In genomic region chr1:33335020-33335419, GRCh38 we compare ENCODE assay signal across 12 cellular contexts. TPM values are rescaled to one million over a fixed set of nuclear protein-coding genes. Genes with fewer than 3 reads are reported as not detected.
DNase-seq lines count a peak whose midpoint lies in the region; ATAC-seq and TF ChIP-seq lines count a peak whose summit lies in the region.
"Had no signal": no experiment of that assay in that cellular context is flagged by ENCODE, and none has a peak within 500 bp of the region (broad histone marks: within the 10 kb centered on the region; RNA-seq: fewer than 3 reads in every experiment).

No MANE protein-coding gene starts in this region.

- ATAC-seq in GM19395 (IDR thresholded peaks at IDR 0.05; ENCODE audit: unreplicated experiment) = no peak

- H3K9me3 Mint-ChIP-seq in nephron = no peaks in the 10 kb centered on the region

- peaks cover 54% of the 10 kb centered on the region for H3K36me3 ChIP-seq in A673 (ENCODE audit: insufficient read depth, low read length, poor library complexity, severe bottlenecking)

- TF ChIP-seq CTCF in A673 (conservative IDR thresholded peaks at IDR 0.05; ENCODE audit: low read depth, low read length) (no peak), NB4 (IDR thresholded peaks at IDR 0.05; ENCODE audit: low read depth, low read length) (no peak), choroid plexus epithelial cell (conservative IDR thresholded peaks at IDR 0.05; ENCODE audit: low read depth, low read length) (no peak), nephron (IDR thresholded peaks at IDR 0.05; ENCODE audit: unreplicated experiment in 3 of 3) (no peak)

- H3K27me3 ChIP-seq in A673 (replicated peaks; ENCODE audit: insufficient read depth, low read depth, low read length, poor library complexity) = no peaks in the 10 kb centered on the region

- intact Hi-C loops in A673 (cut with micrococcal nuclease; ENCODE audit: unreplicated experiment) = no loop called here

- peaks cover 39% of the 10 kb centered on the region for H3K4me1 ChIP-seq in A673 (ENCODE audit: insufficient read depth, low read length, poor library complexity, severe bottlenecking)

- H3K27ac ChIP-seq in A673 (ENCODE audit: low read depth, low read length, poor library complexity, severe bottlenecking) = peak overlapping the region; percentile 37
- H3K27ac ChIP-seq: C4-2B had no signal

- CTCF ChIA-PET in A673 (lab: Charles Lee) = no interaction called here

- H3K36me3 Mint-ChIP-seq in nephron (ENCODE audit: low read depth) = peaks cover 58% of the 10 kb centered on the region

- peak overlapping the region; percentile 32 to 40 (median 37) for H3K27ac Mint-ChIP-seq in nephron

- no peak for DNase-seq in A673 (ENCODE audit: low spot score)
- DNase-seq in NB4 (ENCODE audit: low read depth) = peak; percentile 23
- DNase-seq in choroid plexus epithelial cell (ENCODE audit: low read depth) = peak; percentile 39
- DNase-seq in effector CD4-positive, alpha-beta T cell = no peak
- no peak for DNase-seq in COR-L47 (lab: John Stamatoyannopoulos, UW)
- DNase-seq in activated CD8-positive, alpha-beta memory T cell treated with anti-CD3 and anti-CD28 coated beads, Interleukin-2, amount 50 U/mL, for 4 hours = no peak
- DNase-seq: activated T-cell treated with anti-CD3 and anti-CD28 coated beads, Interleukin-2, amount 50 U/mL, for 48 hours; islet precursor cell; SW 1271 had no signal

- H3K4me3 Mint-ChIP-seq in nephron = no peak overlapping the region

- H3K4me3 ChIP-seq in A673 (ENCODE audit: low read depth, low read length, poor library complexity, severe bottlenecking) = no peak overlapping the region
- no peak overlapping the region for H3K4me3 ChIP-seq in NB4 (ENCODE audit: low read depth, low read length)
- H3K4me3 ChIP-seq in choroid plexus epithelial cell (ENCODE audit: low read depth, low read length) = no peak overlapping the region

- POLR2A ChIA-PET in A673 (lab: Charles Lee; ENCODE audit: low non-redundant PET) = no interaction called here

- H3K4me1 Mint-ChIP-seq in nephron = peaks cover 76% of the 10 kb centered on the region

- BruUV-seq in A673 (replicated peaks; lab: Mats Ljungman, UMichigan) = no TSS peak

- TF ChIP-seq POLR2A in NB4 (IDR thresholded peaks at IDR 0.05; ENCODE audit: extremely low read depth, insufficient read length) = no peak

- no peaks in the 10 kb centered on the region for H3K9me3 ChIP-seq in A673 (ENCODE audit: low read depth, low read length, poor library complexity, severe bottlenecking)

- no peaks in the 10 kb centered on the region for H3K27me3 Mint-ChIP-seq in nephron (ENCODE audit: low read depth)

RNA-seq across cellular contexts. Expression of gene A3GALT2, which starts 14.1 kb away (rescaled TPM):
- total RNA-seq in A673 (2021) = 0.39 TPM in 1 of 2 replicates, not detected in the other

Comparison
In these comparisons a context has a peak if more than half of its experiments do, and no peak if none do; other contexts are left out.
1. DNase-seq: peak in NB4 (single experiment) and choroid plexus epithelial cell (single experiment); none in A673 (single experiment), effector CD4-positive, alpha-beta T cell (single experiment), COR-L47 (single experiment) and activated CD8-positive, alpha-beta memory T cell treated with anti-CD3 and anti-CD28 coated beads, Interleukin-2, amount 50 U/mL, for 4 hours (single experiment).